ENCODE assay signal across 20 cellular contexts in genomic region chr4:130266814-130267213, GRCh38.
DNase-seq lines count a peak whose midpoint lies in the region; ATAC-seq, FAIRE-seq and TF ChIP-seq lines count a peak whose summit lies in the region.
"Had no signal": no experiment of that assay in that cellular context is flagged by ENCODE, and none has a peak within 500 bp of the region (broad histone marks: within the 10 kb centered on the region; RNA-seq: fewer than 3 reads in every experiment).

No MANE protein-coding gene starts in this region.

- no peaks in the 10 kb centered on the region for H3K27me3 ChIP-seq in BLaER1
- no peaks in the 10 kb centered on the region for H3K27me3 ChIP-seq in K562 (ENCODE audit: control insufficient read depth in 2 of 2, insufficient read depth in 2 of 2, low read length in 2 of 2)
- H3K27me3 ChIP-seq: BE2C; BLaER1 treated with 17β-estradiol and CSF1 and Interleukin-3, amounts not matched to agents 10 nM and 100 nM had no signal

- no peak overlapping the region for H3K27ac ChIP-seq in BLaER1
- no peak overlapping the region for H3K27ac ChIP-seq in K562 (ENCODE audit: extremely low read depth, low read depth, low read length)
- H3K27ac ChIP-seq: BLaER1 treated with 17β-estradiol and CSF1 and Interleukin-3, amounts not matched to agents 10 nM and 100 nM; C4-2B had no signal

- in situ Hi-C loops in K562 (cut with MboI), result no loop called here

- ATAC-seq in K562, result no peak
- ATAC-seq: CD8-positive, alpha-beta T cell had no signal

- H4K20me1 ChIP-seq in BLaER1 (no peaks in the 10 kb centered on the region), K562 (replicated peaks; ENCODE audit: control insufficient read depth, insufficient read depth, low read length) (no peaks in the 10 kb centered on the region)
- H4K20me1 ChIP-seq: BLaER1 treated with 17β-estradiol and CSF1 and Interleukin-3, amounts not matched to agents 10 nM and 100 nM had no signal

- BruUV-seq in K562 (replicated peaks; lab: Mats Ljungman, UMichigan), result no TSS peak

- TF ChIP-seq POLR2A in K562 (conservative IDR thresholded peaks at IDR 0.05), result no peak

- H3K36me3 ChIP-seq in BLaER1, result no peaks in the 10 kb centered on the region
- H3K36me3 ChIP-seq in K562 (ENCODE audit: control insufficient read depth, insufficient read depth, low read length), result no peaks in the 10 kb centered on the region
- H3K36me3 ChIP-seq: BE2C; BLaER1 treated with 17β-estradiol and CSF1 and Interleukin-3, amounts not matched to agents 10 nM and 100 nM had no signal

- H3K4me2 ChIP-seq in BLaER1, result no peak overlapping the region
- no peak overlapping the region for H3K4me2 ChIP-seq in K562 (ENCODE audit: insufficient read depth, low read length)
- H3K4me2 ChIP-seq: BLaER1 treated with 17β-estradiol and CSF1 and Interleukin-3, amounts not matched to agents 10 nM and 100 nM had no signal

- H3K79me2 ChIP-seq in K562 (ENCODE audit: control insufficient read depth, insufficient read depth, low read length), result no peaks in the 10 kb centered on the region

- H3K9me3 ChIP-seq in BLaER1 (peaks cover 22% of the 10 kb centered on the region), K562 (replicated peaks; ENCODE audit: control insufficient read depth, insufficient read depth, low read depth, low read length) (no peaks in the 10 kb centered on the region)
- H3K9me3 ChIP-seq: BE2C, Caco-2 had no signal

- no peak for TF ChIP-seq EP300 in K562 (IDR thresholded peaks at IDR 0.05; ENCODE audit: low read length)

- WGBS in K562 (ENCODE audit: insufficient coverage, low coverage, missing lambda C conversion rate), result 0% methylated on average over 1 of the region's 2 CpGs

- no peak for TF ChIP-seq CTCF in K562 (IDR thresholded peaks at IDR 0.05 in 2 of 3, conservative IDR thresholded peaks at IDR 0.05 in 1 of 3; ENCODE audit: insufficient read depth in 2 of 3, low read depth in 1 of 3, low read length in 3 of 3)

- no peak overlapping the region for H2AFZ ChIP-seq in K562 (ENCODE audit: low read depth, low read length)

- intact Hi-C loops in K562 (cut with micrococcal nuclease), result no loop called here

- no peak for TF ChIP-seq RAD21 in K562 (CRISPR knock-in tag; conservative IDR thresholded peaks at IDR 0.05 in 1 of 2, IDR thresholded peaks at IDR 0.05 in 1 of 2)

- H3K4me3 ChIP-seq in BLaER1 (0 out of 2 replicates have a peak overlapping the region, but pooled peaks have one; percentile 8), K562 (no peak overlapping the region)
- H3K4me3 ChIP-seq: BLaER1 treated with 17β-estradiol and CSF1 and Interleukin-3, amounts not matched to agents 10 nM and 100 nM had no signal

- H3K4me1 ChIP-seq in BLaER1 (no peaks in the 10 kb centered on the region), K562 (replicated peaks in 1 of 2; ENCODE audit: control insufficient read depth in 2 of 2, insufficient read depth in 2 of 2, low read length in 2 of 2) (no peaks in the 10 kb centered on the region)
- H3K4me1 ChIP-seq: BE2C; BLaER1 treated with 17β-estradiol and CSF1 and Interleukin-3, amounts not matched to agents 10 nM and 100 nM; Caco-2 had no signal

- no peak for FAIRE-seq in K562 (lab: Jason Lieb, UNC)
- FAIRE-seq: A204.1, D721Med, G401.6, GM12891, GM19239 had no signal

- DNase-seq in K562 (ENCODE audit: extremely low read depth in 1 of 4, low spot score in 3 of 4) (no peak), AML-193 (lab: John Stamatoyannopoulos, UW) (no peak), NCI-H345 (lab: John Stamatoyannopoulos, UW) (no peak)
- no peak for DNase-seq in effector CD8-positive, alpha-beta T cell (lab: John Stamatoyannopoulos, UW)
- DNase-seq: 8988T; BE2C; Caco-2; Calu3; CD4-positive, alpha-beta T cell; CD8-positive, alpha-beta T cell; DMS79 treated with DMSO at 0.1 percent for 48 hours; GF-D8 had no signal

- POLR2A ChIA-PET in K562 (lab: Yijun Ruan, JAX), result no interaction called here

- H3K9ac ChIP-seq in BLaER1 (no peak overlapping the region), K562 (ENCODE audit: insufficient read depth in 1 of 2, low read depth in 2 of 2, low read length in 2 of 2) (no peak overlapping the region)
- H3K9ac ChIP-seq: BLaER1 treated with 17β-estradiol and CSF1 and Interleukin-3, amounts not matched to agents 10 nM and 100 nM had no signal

- CTCF ChIA-PET in K562 (lab: Yijun Ruan, JAX; ENCODE audit: low intra/inter-chr PET ratio), result no interaction called here

- H3K9me1 ChIP-seq in K562 (ENCODE audit: control insufficient read depth, insufficient read depth, low read length), result no peaks in the 10 kb centered on the region

TF ChIP-seq in K562, 482 proteins besides CTCF, POLR2A, EP300 and RAD21:
- TF ChIP-seq KLF10 (CRISPR knock-in tag; IDR thresholded peaks at IDR 0.05) (no peak), ZHX1 (conservative IDR thresholded peaks at IDR 0.05; ENCODE audit: low read length) (no peak), ZNF79 (CRISPR knock-in tag; IDR thresholded peaks at IDR 0.05; ENCODE audit: low read depth) (no peak), UBTF (IDR thresholded peaks at IDR 0.05; ENCODE audit: borderline replicate concordance in 1 of 2, low read depth in 2 of 2, low read length in 2 of 2) (no peak), ARID3B (CRISPR knock-in tag; IDR thresholded peaks at IDR 0.05; ENCODE audit: borderline replicate concordance) (no peak), ZFP36 (IDR thresholded peaks at IDR 0.05; ENCODE audit: low read depth, low read length, partially characterized antibody) (peak; percentile 22)
